Comparison of ENCODE assay signal across 8 cellular contexts in genomic region chr1:184222561-184223157, GRCh38.
A peak's percentile ranks its signal among the peaks of the same experiment; 100 is the strongest.
DNase-seq lines count a peak whose midpoint lies in the region; ATAC-seq and TF ChIP-seq lines count a peak whose summit lies in the region.

No MANE protein-coding gene starts in this region.

- POLR2A ChIA-PET in WTC11 (lab: Charles Lee) = no interaction called here

- H3K27ac Mint-ChIP-seq in WTC11 = no peak overlapping the region

- H3K27me3 Mint-ChIP-seq in WTC11 (ENCODE audit: low read depth) = peaks cover 30% of the 10 kb centered on the region

- TF ChIP-seq CTCF in WTC11 (IDR thresholded peaks at IDR 0.05) = peak; percentile 81

- no peaks in the 10 kb centered on the region for H3K36me3 Mint-ChIP-seq in WTC11

- CTCF ChIA-PET in WTC11 (lab: Charles Lee) = interaction anchor here (0.6 to 3.6 kb wide), 11 partner anchors 10 to 469 kb away, joined by 3 to 31 read pairs (median 5); no protein-coding TSS in a partner anchor

- no peaks in the 10 kb centered on the region for H3K9me3 Mint-ChIP-seq in WTC11

- 0 out of 2 replicates have a peak, but pooled peaks cover 3% of the 10 kb centered on the region for H3K4me1 Mint-ChIP-seq in WTC11

- ATAC-seq in WTC11 (peak; percentile 55; the same call in 1 of the 2 replicates), HG02973 (IDR thresholded peaks at IDR 0.05; ENCODE audit: unreplicated experiment) (no peak)

- H3K4me3 Mint-ChIP-seq in WTC11 = no peak overlapping the region

- DNase-seq in SHP77 treated with DMSO at 0.1 percent for 48 hours (lab: John Stamatoyannopoulos, UW) (peak; percentile 3), SHP77 (lab: John Stamatoyannopoulos, UW) (no peak), NCI-H1092 (lab: John Stamatoyannopoulos, UW) (peak; percentile 12), WTC11 (ENCODE audit: low spot score) (peak; percentile 71), dermis microvascular lymphatic vessel endothelial cell (ENCODE audit: low read depth in 2 of 2) (peak; percentile 38 to 50), lung microvascular endothelial cell (ENCODE audit: low read depth in 2 of 2) (peak; percentile 51 to 73)
- DNase-seq in stimulated activated CD8-positive, alpha-beta memory T cell treated with anti-CD3 and anti-CD28 coated beads, Interleukin-4, amount 100 ng/mL, for 48 hours = peak; percentile 65

TF ChIP-seq in WTC11, 78 proteins besides CTCF, POLR2A, EP300 and RAD21:
- TF ChIP-seq GRHL2 (CRISPR knock-in tag; IDR thresholded peaks at IDR 0.05; ENCODE audit: insufficient replicate concordance, severe bottlenecking) = no peak

Comparison
In these comparisons a context has a peak if more than half of its experiments do, and no peak if none do; other contexts are left out.
1. DNase-seq: peak in SHP77 treated with DMSO at 0.1 percent for 48 hours (single experiment), NCI-H1092 (single experiment), WTC11 (single experiment), dermis microvascular lymphatic vessel endothelial cell (2 of 2), lung microvascular endothelial cell (2 of 2) and stimulated activated CD8-positive, alpha-beta memory T cell treated with anti-CD3 and anti-CD28 coated beads, Interleukin-4, amount 100 ng/mL, for 48 hours (single experiment); none in SHP77 (0 of 2).